ENCODE assay signal across 21 cellular contexts in the genomic region with DNA sequence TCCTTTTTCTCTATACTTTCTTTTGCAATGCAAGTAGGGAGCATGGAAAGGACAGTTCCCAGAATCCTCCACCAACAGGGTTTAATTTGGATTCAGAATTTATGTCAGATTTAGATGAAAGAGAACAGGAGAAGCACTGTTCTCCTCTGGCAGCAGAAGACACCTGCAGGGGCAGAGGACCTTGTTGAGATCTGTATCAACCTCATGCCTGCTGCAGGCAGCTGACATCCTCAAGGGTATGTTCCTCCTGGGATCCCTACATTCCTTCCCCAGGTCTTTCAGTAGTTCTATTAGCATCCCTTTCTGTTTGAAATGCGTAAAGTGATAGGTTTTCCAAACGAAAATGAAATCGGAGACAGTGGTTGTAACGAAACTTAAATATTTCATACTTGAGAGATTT. TPM values are rescaled to one million over a fixed set of nuclear protein-coding genes. Genes with fewer than 3 reads are reported as not detected.
"Had no signal": no experiment of that assay in that cellular context is flagged by ENCODE, and none has a peak within 500 bp of the region (broad histone marks: within the 10 kb centered on the region; RNA-seq: fewer than 3 reads in every experiment).

No MANE protein-coding gene starts in this region.

- ATAC-seq: naive thymus-derived CD8-positive, alpha-beta T cell; right lobe of liver; stimulated activated naive B cell treated with anti-CD40 and anti-IgM and Interleukin-4, amounts not matched to agents 10 μg/mL and 1 μg/mL and 100 μg/mL, for 72 hours; stimulated activated naive CD8-positive, alpha-beta T cell treated with anti-CD3 and anti-CD28 coated beads, Interleukin-15, Interleukin-2, amounts not matched to agents 100 U/mL and 50 U/mL, for 24 hours had no signal

- H3K27ac ChIP-seq: left ventricle myocardium inferior, parathyroid adenoma, right atrium auricular region, right lobe of liver, stomach, testis, thyroid gland, transverse colon, upper lobe of left lung, vagina had no signal

- H3K9ac ChIP-seq: parathyroid adenoma had no signal

- FAIRE-seq: islet of Langerhans had no signal

- H3K36me3 ChIP-seq: left ventricle myocardium inferior, right atrium auricular region, right lobe of liver, stomach, thyroid gland, transverse colon, upper lobe of left lung, vagina had no signal

- H3K79me2 ChIP-seq: parathyroid adenoma had no signal

- H2AFZ ChIP-seq: parathyroid adenoma had no signal

- H3K4me2 ChIP-seq: smooth muscle cell had no signal

- H3K4me1 ChIP-seq: parathyroid adenoma, right lobe of liver, testis, thyroid gland, vagina had no signal

- DNase-seq: hypothalamus; immature natural killer cell; left ventricle myocardium inferior; naive thymus-derived CD8-positive, alpha-beta T cell; nucleus accumbens; right lobe of liver; stimulated activated CD4-positive, alpha-beta T cell treated with anti-CD3 and anti-CD28 coated beads, Interleukin-1b, Interleukin-23, amount 100 ng/mL, for 48 hours; stimulated activated CD4-positive, alpha-beta T cell treated with anti-CD3 and anti-CD28 coated beads, Interleukin-4, amount 100 ng/mL, for 1 hour; stimulated activated naive B cell treated with anti-CD40 and anti-IgM and Interleukin-4, amounts not matched to agents 10 μg/mL and 1 μg/mL and 100 μg/mL, for 72 hours; stimulated activated naive CD8-positive, alpha-beta T cell treated with anti-CD3 and anti-CD28 coated beads, Interleukin-15, Interleukin-2, amounts not matched to agents 100 U/mL and 50 U/mL, for 24 hours; stomach; testis; thyroid gland; transverse colon; upper lobe of left lung had no signal

- H3K4me3 ChIP-seq: left ventricle myocardium inferior, lung, right atrium auricular region, right lobe of liver, smooth muscle cell, stomach, testis, thyroid gland, transverse colon, upper lobe of left lung, vagina had no signal

- H3K9me3 ChIP-seq: right lobe of liver, stomach, testis, thyroid gland, transverse colon, upper lobe of left lung, vagina had no signal

- H3K27me3 ChIP-seq: right atrium auricular region, right lobe of liver, stomach, testis, thyroid gland, transverse colon, upper lobe of left lung, vagina had no signal

RNA-seq across cellular contexts. Expression of a gene that starts 10.6 kb away (rescaled TPM):
- total RNA-seq: naive thymus-derived CD8-positive, alpha-beta T cell had no signal
- polyA plus RNA-seq: naive thymus-derived CD8-positive, alpha-beta T cell had no signal
